Comparison of ENCODE assay signal across 13 cellular contexts in the genomic region with DNA sequence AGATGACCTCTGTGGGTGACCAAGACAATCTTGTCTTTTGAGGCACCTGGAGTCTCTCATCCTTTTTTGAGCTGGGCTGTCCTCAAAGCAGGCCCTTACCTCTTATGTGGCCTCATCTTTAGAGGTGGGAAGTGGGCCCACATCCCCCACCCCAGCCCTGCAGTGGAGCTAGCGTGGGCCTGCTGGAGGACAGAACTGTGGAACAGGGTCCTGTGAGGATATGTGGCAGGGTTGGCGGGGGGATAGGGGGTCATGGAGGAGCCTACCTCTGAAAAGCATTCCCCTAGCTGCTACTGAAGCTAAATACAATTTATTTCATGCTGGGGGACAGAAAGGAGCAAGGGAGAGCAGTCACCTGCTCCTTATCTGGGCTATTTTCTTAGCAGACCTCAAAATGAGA. TPM values are rescaled to one million over a fixed set of nuclear protein-coding genes. Genes with fewer than 3 reads are reported as not detected.
DNase-seq lines count a peak whose midpoint lies in the region; ATAC-seq and TF ChIP-seq lines count a peak whose summit lies in the region.
"Had no signal": no experiment of that assay in that cellular context is flagged by ENCODE, and none has a peak within 500 bp of the region (broad histone marks: within the 10 kb centered on the region; RNA-seq: fewer than 3 reads in every experiment).

No MANE protein-coding gene starts in this region.

- no peak overlapping the region for H3K4me3 ChIP-seq in breast epithelium
- no peak overlapping the region for H3K4me3 ChIP-seq in lower lobe of right lung
- H3K4me3 ChIP-seq in PC-3 (ENCODE audit: low read length): no peak overlapping the region
- H3K4me3 ChIP-seq: SK-N-MC had no signal

- BruUV-seq in MCF 10A (replicated peaks; lab: Mats Ljungman, UMichigan) (no TSS peak), PC-3 (replicated peaks; lab: Mats Ljungman, UMichigan) (no TSS peak)

- H3K9ac ChIP-seq in PC-3 (ENCODE audit: low read length): no peak overlapping the region

- no peaks in the 10 kb centered on the region for H3K79me2 ChIP-seq in PC-3 (ENCODE audit: low read length)

- H3K27ac ChIP-seq in breast epithelium: peak overlapping the region; percentile 20 to 64
- peak overlapping the region; percentile 13 for H3K27ac ChIP-seq in lower lobe of right lung
- H3K27ac ChIP-seq in PC-3 (ENCODE audit: low read length): no peak overlapping the region
- H3K27ac ChIP-seq: epithelial cell of prostate, SK-N-MC, WERI-Rb-1 had no signal

- H3K27me3 ChIP-seq in breast epithelium: no peaks in the 10 kb centered on the region
- H3K27me3 ChIP-seq in lower lobe of right lung (ENCODE audit: low read depth): no peaks in the 10 kb centered on the region
- no peaks in the 10 kb centered on the region for H3K27me3 ChIP-seq in PC-3 (ENCODE audit: low read length)

- CTCF ChIA-PET in MCF 10A (lab: Yijun Ruan, JAX): interaction anchor here (1.0 to 15.2 kb wide), 4 partner anchors 8 to 158 kb away, joined by 3 to 232 read pairs (median 51); a partner anchor contains a TSS
- CTCF ChIA-PET in PC-3 (lab: Charles Lee): interaction anchor here (1.0 to 1.2 kb wide), 2 partner anchors 15 to 18 kb away, joined by 3 to 4 read pairs; a partner anchor contains a TSS

- H3K4me1 Mint-ChIP-seq in MCF 10A (ENCODE audit: insufficient read depth, unreplicated experiment) (peaks cover 18% of the 10 kb centered on the region), type B pancreatic cell (ENCODE audit: unreplicated experiment) (peaks cover 15% of the 10 kb centered on the region), natural killer cell (no peaks in the 10 kb centered on the region)

- H3K27ac Mint-ChIP-seq in MCF 10A (ENCODE audit: low read depth, unreplicated experiment) (no peak overlapping the region), type B pancreatic cell (peak overlapping the region; percentile 74), natural killer cell (peak overlapping the region in 1 of 2 donors; percentile 52)

- ATAC-seq in lower lobe of right lung (no peak), natural killer cell (no peak), PC-3 (no peak)

- TF ChIP-seq POLR2A in breast epithelium (IDR thresholded peaks at IDR 0.05): no peak

- TF ChIP-seq CTCF in breast epithelium (IDR thresholded peaks at IDR 0.05) (no peak), MCF 10A (IDR thresholded peaks at IDR 0.05; ENCODE audit: unreplicated experiment) (no peak), lower lobe of right lung (IDR thresholded peaks at IDR 0.05) (no peak), type B pancreatic cell (conservative IDR thresholded peaks at IDR 0.05) (no peak), natural killer cell (IDR thresholded peaks at IDR 0.05) (no peak), PC-3 (conservative IDR thresholded peaks at IDR 0.05; ENCODE audit: low read depth, low read length) (no peak)

- H3K9me2 ChIP-seq in PC-3 (replicated peaks; ENCODE audit: low read length): no peaks in the 10 kb centered on the region

- no peaks in the 10 kb centered on the region for H3K36me3 ChIP-seq in breast epithelium
- H3K36me3 ChIP-seq in lower lobe of right lung: peaks cover 24% of the 10 kb centered on the region
- peaks cover 17% of the 10 kb centered on the region for H3K36me3 ChIP-seq in PC-3 (ENCODE audit: low read depth, low read length)

- H3K4me3 Mint-ChIP-seq in MCF 10A (ENCODE audit: unreplicated experiment) (no peak overlapping the region), type B pancreatic cell (no peak overlapping the region), natural killer cell (no peak overlapping the region)
- H3K4me3 Mint-ChIP-seq: CD4-positive, alpha-beta T cell; IgD-negative memory B cell had no signal

- no peak overlapping the region for H2AFZ ChIP-seq in PC-3 (ENCODE audit: low read length)

- H3K9me3 Mint-ChIP-seq in MCF 10A (ENCODE audit: unreplicated experiment): no peaks in the 10 kb centered on the region
- H3K9me3 Mint-ChIP-seq in type B pancreatic cell: no peaks in the 10 kb centered on the region
- no peaks in the 10 kb centered on the region for H3K9me3 Mint-ChIP-seq in natural killer cell
- H3K9me3 Mint-ChIP-seq: CD4-positive, alpha-beta T cell; IgD-negative memory B cell had no signal

- intact Hi-C loops in breast epithelium (cut with DNase I; ENCODE audit: low total_unique reads) (no loop called here), MCF 10A (cut with micrococcal nuclease) (no loop called here), lower lobe of right lung (cut with DNase I) (no loop called here), natural killer cell (cut with micrococcal nuclease) (no loop called here), PC-3 (cut with micrococcal nuclease) (no loop called here)

- H4K20me1 ChIP-seq in PC-3 (ENCODE audit: low read length): no peaks in the 10 kb centered on the region

- DNase-seq in breast epithelium (ENCODE audit: low spot score in 2 of 2): no peak
- no peak for DNase-seq in MCF 10A (ENCODE audit: unreplicated experiment)
- DNase-seq in lower lobe of right lung: no peak
- no peak for DNase-seq in type B pancreatic cell (ENCODE audit: extremely low spot score, unreplicated experiment)
- DNase-seq in natural killer cell: no peak
- DNase-seq in PC-3: no peak
- DNase-seq: activated naive CD4-positive, alpha-beta T cell; CD4-positive, alpha-beta T cell; central memory CD4-positive, alpha-beta T cell had no signal

- H3F3A ChIP-seq in PC-3 (ENCODE audit: low read length, unreplicated experiment): no peaks in the 10 kb centered on the region

- no peaks in the 10 kb centered on the region for H3K9me3 ChIP-seq in breast epithelium
- H3K9me3 ChIP-seq in lower lobe of right lung: no peaks in the 10 kb centered on the region
- H3K9me3 ChIP-seq in PC-3 (ENCODE audit: low read length): no peaks in the 10 kb centered on the region

- H3K27me3 Mint-ChIP-seq in MCF 10A (ENCODE audit: insufficient read depth, unreplicated experiment): no peaks in the 10 kb centered on the region
- H3K27me3 Mint-ChIP-seq in type B pancreatic cell: no peaks in the 10 kb centered on the region
- peaks cover 0 to 3% of the 10 kb centered on the region in 2 donors for H3K27me3 Mint-ChIP-seq in natural killer cell (ENCODE audit: low read depth in 2 of 2)
- H3K27me3 Mint-ChIP-seq: CD4-positive, alpha-beta T cell; IgD-negative memory B cell had no signal

- H3K36me3 Mint-ChIP-seq in MCF 10A (ENCODE audit: insufficient read depth, unreplicated experiment) (peaks cover 33% of the 10 kb centered on the region), type B pancreatic cell (peaks cover 15% of the 10 kb centered on the region), natural killer cell (peaks cover 15% of the 10 kb centered on the region)

- H3K4me1 ChIP-seq in breast epithelium (peaks cover 0 to 11% of the 10 kb centered on the region in 2 donors), lower lobe of right lung (peaks cover 21% of the 10 kb centered on the region), PC-3 (ENCODE audit: insufficient read depth, low read length) (peaks cover 15% of the 10 kb centered on the region)

- H3K4me2 ChIP-seq in PC-3 (ENCODE audit: low read length): no peak overlapping the region

- POLR2A ChIA-PET in MCF 10A (lab: Yijun Ruan, JAX) (interaction anchor here (0.6 to 5.8 kb wide), 4 partner anchors 8 to 18 kb away, joined by 3 to 44 read pairs (median 5); a partner anchor contains a TSS), PC-3 (lab: Charles Lee; ENCODE audit: unreplicated experiment) (interaction anchor here (0.7 kb wide), 1 partner anchor 64 kb away, joined by 4 read pairs; a partner anchor contains a TSS)

RNA-seq across cellular contexts. Expression of a gene that starts 0.5 kb away (rescaled TPM):
- 1,000 to 10,000 TPM in 1 of 3 donors, 100 to 1,000 TPM in 2; 235 to 4,731 (median 280) TPM for total RNA-seq in breast epithelium
- total RNA-seq in MCF 10A (2022): 0.37 and 0.74 TPM in 2 replicates
- 67.0 TPM for total RNA-seq in lower lobe of right lung
- 9.0 and 12.5 TPM in 2 replicates for total RNA-seq in type B pancreatic cell (ENCODE audit: low replicate concordance)
- under 1 TPM in 1 of 3 donors, not detected in 2; 0.65 TPM for total RNA-seq in natural killer cell
- 0.11 and 0.40 TPM in 2 replicates for total RNA-seq in PC-3 (2014; rRNA removed)

RNA-seq across cellular contexts. Expression of a gene that starts 8.7 kb away (rescaled TPM):
- total RNA-seq in breast epithelium (100 to 1,000 TPM in 1 of 3 donors, 10 to 100 TPM in 2; 66.7 to 139 (median 95.4) TPM), MCF 10A (2022) (43.6 and 45.2 TPM in 2 replicates), lower lobe of right lung (68.0 TPM), type B pancreatic cell (ENCODE audit: low replicate concordance) (42.6 and 55.2 TPM in 2 replicates), natural killer cell (10 to 100 TPM; 32.8 to 42.6 (median 36.7) TPM), PC-3 (2014; rRNA removed) (75.7 and 84.7 TPM in 2 replicates)

RNA-seq across cellular contexts. Expression of a gene that starts 18.2 kb away (rescaled TPM):
- total RNA-seq in breast epithelium (10 to 100 TPM; 50.6 to 56.7 (median 51.5) TPM), MCF 10A (2022) (57.4 and 58.7 TPM in 2 replicates), lower lobe of right lung (44.2 TPM), type B pancreatic cell (ENCODE audit: low replicate concordance) (55.0 and 100 TPM in 2 replicates), natural killer cell (10 to 100 TPM; 81.3 to 97.0 (median 88.6) TPM), PC-3 (2014; rRNA removed) (105 and 109 TPM in 2 replicates)

RNA-seq across cellular contexts. Expression of a gene that starts 46.0 kb away (rescaled TPM):
- under 1 TPM; 0.80 to 0.98 (median 0.88) TPM for total RNA-seq in breast epithelium
- 1.3 and 1.7 TPM in 2 replicates for total RNA-seq in MCF 10A (2022)
- 1.6 TPM for total RNA-seq in lower lobe of right lung
- total RNA-seq in type B pancreatic cell (ENCODE audit: low replicate concordance): 5.5 and 18.1 TPM in 2 replicates
- total RNA-seq in natural killer cell: under 1 TPM in 1 of 3 donors, not detected in 2; 0.21 TPM
- 6.0 and 6.3 TPM in 2 replicates for total RNA-seq in PC-3 (2014; rRNA removed)
